In the genomic region with DNA sequence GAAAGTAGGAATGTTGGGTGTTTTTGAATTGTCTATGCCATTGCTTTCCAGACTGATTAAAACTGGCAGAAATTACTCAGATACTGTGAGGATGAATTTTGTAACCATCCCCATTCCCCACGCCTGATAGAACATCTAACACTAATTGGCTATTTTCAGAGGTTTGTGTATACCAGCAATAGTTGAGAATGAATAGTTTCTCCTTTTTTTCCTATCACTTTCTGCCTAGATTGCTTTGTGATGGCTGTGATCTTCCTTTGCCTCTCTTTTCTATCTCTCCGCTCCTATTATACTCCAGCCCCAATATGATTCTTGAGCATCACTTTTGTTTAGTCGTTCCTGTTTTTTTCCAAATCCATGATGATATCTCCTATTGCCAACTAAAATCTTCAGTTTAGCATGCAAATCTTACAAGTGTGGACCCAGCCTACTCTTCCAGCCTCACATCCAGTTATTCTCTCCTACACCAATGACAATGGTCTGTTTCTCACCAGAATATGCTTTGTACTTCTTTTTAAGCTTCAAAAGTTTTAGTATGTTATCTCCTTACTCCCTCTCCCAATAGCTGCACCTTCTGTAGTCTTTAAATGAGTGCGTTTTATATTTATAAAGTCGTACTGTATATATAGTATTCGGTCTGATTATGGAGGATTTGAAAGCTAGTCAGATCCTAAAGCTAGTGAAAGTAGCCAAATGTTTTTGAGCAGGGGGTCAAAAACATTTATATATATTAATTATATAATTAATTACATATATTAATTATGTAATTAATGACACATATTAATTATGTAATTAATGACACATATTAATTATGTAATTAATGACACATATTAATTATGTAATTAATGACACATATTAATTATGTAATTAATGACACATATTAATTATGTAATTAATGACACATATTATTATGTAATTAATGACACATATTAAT, we compare ENCODE assay signal across 12 cellular contexts. TPM values are rescaled to one million over a fixed set of nuclear protein-coding genes. Genes with fewer than 3 reads are reported as not detected.
DNase-seq lines count a peak whose midpoint lies in the region; ATAC-seq and TF ChIP-seq lines count a peak whose summit lies in the region.
"Had no signal": no experiment of that assay in that cellular context is flagged by ENCODE, and none has a peak within 500 bp of the region (broad histone marks: within the 10 kb centered on the region; RNA-seq: fewer than 3 reads in every experiment).

No MANE protein-coding gene starts in this region.

- peak; percentile 22 for DNase-seq in ELR (ENCODE audit: low read depth)
- peak; percentile 21 to 60 for DNase-seq in Kasumi-1 (lab: John Stamatoyannopoulos, UW)
- DNase-seq in T-helper 2 cell treated with Interferon-gamma antibody and Interleukin-4, amounts not matched to agents 5 μg/mL and 100 μg/mL, for 36 hours (ENCODE audit: low spot score) = no peak
- DNase-seq in left lobe of liver (ENCODE audit: low spot score) = no peak
- DNase-seq in lower lobe of right lung = no peak
- DNase-seq: activated CD4-positive, alpha-beta memory T cell treated with anti-CD3 and anti-CD28 coated beads for 36 hours; activated naive CD4-positive, alpha-beta T cell treated with anti-CD3 and anti-CD28 coated beads, Interleukin-2, amount 50 U/mL, for 16 hours; CD4-positive, alpha-beta T cell; T-helper 17 cell had no signal

- no peaks in the 10 kb centered on the region for H3K4me1 Mint-ChIP-seq in T-helper 2 cell treated with Interferon-gamma antibody and Interleukin-4, amounts not matched to agents 5 μg/mL and 100 μg/mL, for 36 hours (ENCODE audit: low read depth)

- peaks cover 6% of the 10 kb centered on the region for H3K9me3 Mint-ChIP-seq in T-helper 2 cell treated with Interferon-gamma antibody and Interleukin-4, amounts not matched to agents 5 μg/mL and 100 μg/mL, for 36 hours

- intact Hi-C loops in lower lobe of right lung (cut with DNase I) = no loop called here

- H3K27me3 ChIP-seq in lower lobe of right lung (ENCODE audit: low read depth) = no peaks in the 10 kb centered on the region
- H3K27me3 ChIP-seq: hepatocyte had no signal

- no peaks in the 10 kb centered on the region for H3K9me3 ChIP-seq in lower lobe of right lung

- ATAC-seq in left lobe of liver = peak; percentile 46
- ATAC-seq in HG03378 (IDR thresholded peaks at IDR 0.05; ENCODE audit: unreplicated experiment) = no peak
- ATAC-seq in GM18909 (IDR thresholded peaks at IDR 0.05; ENCODE audit: poor library complexity, unreplicated experiment) = no peak
- ATAC-seq in lower lobe of right lung = no peak
- ATAC-seq: T-helper 17 cell had no signal

- no peak overlapping the region for H3K27ac ChIP-seq in lower lobe of right lung
- H3K27ac ChIP-seq: hepatocyte had no signal

- peaks cover 3% of the 10 kb centered on the region for H3K27me3 Mint-ChIP-seq in T-helper 2 cell treated with Interferon-gamma antibody and Interleukin-4, amounts not matched to agents 5 μg/mL and 100 μg/mL, for 36 hours (ENCODE audit: low read depth)
- H3K27me3 Mint-ChIP-seq: activated CD4-positive, alpha-beta memory T cell treated with anti-CD3 and anti-CD28 coated beads for 36 hours; CD4-positive, alpha-beta T cell; T-helper 17 cell had no signal

- H3K36me3 ChIP-seq in lower lobe of right lung = no peaks in the 10 kb centered on the region

- TF ChIP-seq CTCF in lower lobe of right lung (IDR thresholded peaks at IDR 0.05) = no peak

- no peaks in the 10 kb centered on the region for H3K36me3 Mint-ChIP-seq in T-helper 2 cell treated with Interferon-gamma antibody and Interleukin-4, amounts not matched to agents 5 μg/mL and 100 μg/mL, for 36 hours (ENCODE audit: low read depth)
- H3K36me3 Mint-ChIP-seq: activated CD4-positive, alpha-beta memory T cell treated with anti-CD3 and anti-CD28 coated beads for 36 hours had no signal

- H3K4me3 ChIP-seq in lower lobe of right lung = no peak overlapping the region
- H3K4me3 ChIP-seq: hepatocyte had no signal

- H3K27ac Mint-ChIP-seq in T-helper 2 cell treated with Interferon-gamma antibody and Interleukin-4, amounts not matched to agents 5 μg/mL and 100 μg/mL, for 36 hours = peak overlapping the region; percentile 8
- H3K27ac Mint-ChIP-seq: activated CD4-positive, alpha-beta memory T cell treated with anti-CD3 and anti-CD28 coated beads for 36 hours; CD4-positive, alpha-beta T cell; T-helper 17 cell had no signal

- no peak overlapping the region for H3K4me3 Mint-ChIP-seq in T-helper 2 cell treated with Interferon-gamma antibody and Interleukin-4, amounts not matched to agents 5 μg/mL and 100 μg/mL, for 36 hours
- H3K4me3 Mint-ChIP-seq: activated CD4-positive, alpha-beta memory T cell treated with anti-CD3 and anti-CD28 coated beads for 36 hours; CD4-positive, alpha-beta T cell; T-helper 17 cell had no signal

- H3K4me1 ChIP-seq in lower lobe of right lung = no peaks in the 10 kb centered on the region

RNA-seq across cellular contexts. Expression of gene MAGI3, which starts 25.2 kb away (rescaled TPM):
- 12.0 TPM for total RNA-seq in left lobe of liver
- 69.9 TPM for total RNA-seq in lower lobe of right lung

Comparison
In these comparisons a context has a peak if more than half of its experiments do, and no peak if none do; other contexts are left out.
1. DNase-seq: peak in ELR (single experiment) and Kasumi-1 (2 of 2); none in T-helper 2 cell treated with Interferon-gamma antibody and Interleukin-4, amounts not matched to agents 5 μg/mL and 100 μg/mL, for 36 hours (single experiment), left lobe of liver (single experiment) and lower lobe of right lung (single experiment).